20 cellular contexts compared by ENCODE assay signal in genomic region chr2:198441876-198442275, GRCh38.
DNase-seq lines count a peak whose midpoint lies in the region; ATAC-seq and TF ChIP-seq lines count a peak whose summit lies in the region.
"Had no signal": no experiment of that assay in that cellular context is flagged by ENCODE, and none has a peak within 500 bp of the region (broad histone marks: within the 10 kb centered on the region; RNA-seq: fewer than 3 reads in every experiment).

No MANE protein-coding gene starts in this region.

- H3K27me3 Mint-ChIP-seq in stimulated activated naive CD8-positive, alpha-beta T cell treated with anti-CD3 and anti-CD28 coated beads, Interleukin-15, amount 100 ng/mL, for 72 hours: peaks cover 10% of the 10 kb centered on the region
- H3K27me3 Mint-ChIP-seq in type B pancreatic cell: peaks cover 6% of the 10 kb centered on the region

- no peak overlapping the region for H2AFZ ChIP-seq in fibroblast of lung (ENCODE audit: low read length)

- DNase-seq in stimulated activated naive CD8-positive, alpha-beta T cell treated with anti-CD3 and anti-CD28 coated beads, Interleukin-15, Interleukin-2, amounts not matched to agents 100 U/mL and 50 U/mL, for 24 hours: no peak
- no peak for DNase-seq in stimulated activated naive CD8-positive, alpha-beta T cell treated with anti-CD3 and anti-CD28 coated beads, Interleukin-15, amount 100 ng/mL, for 72 hours
- DNase-seq in RWPE2 (ENCODE audit: low spot score) (no peak), fibroblast of lung (ENCODE audit: low read depth in 2 of 2) (peak; percentile 9 to 64), type B pancreatic cell (ENCODE audit: extremely low spot score, unreplicated experiment) (no peak), sciatic nerve (ENCODE audit: low spot score) (no peak)
- DNase-seq in stimulated activated CD4-positive, alpha-beta T cell treated with anti-CD3 and anti-CD28 coated beads, Interleukin-4, amount 100 ng/mL, for 4 hours: no peak
- DNase-seq: Caco-2; CD4-positive, CD25-positive, alpha-beta regulatory T cell; DMS153; EL; H7; MV-4-11; NCI-H1417; NCI-H1930; NCI-H748 treated with DMSO at 0.1 percent for 48 hours; OCI-M1; SJCRH30 had no signal

- H3K27ac ChIP-seq in RWPE2 (ENCODE audit: poor library complexity, severe bottlenecking) (peak overlapping the region; percentile 89), fibroblast of lung (ENCODE audit: insufficient read depth, low read length) (no peak overlapping the region)
- H3K27ac ChIP-seq: RWPE1, SJCRH30 had no signal

- H3K27me3 ChIP-seq in RWPE2 (ENCODE audit: insufficient read depth, poor library complexity, severe bottlenecking) (no peaks in the 10 kb centered on the region), fibroblast of lung (ENCODE audit: control insufficient read depth, insufficient read depth, low read length) (no peaks in the 10 kb centered on the region)
- H3K27me3 ChIP-seq: SJCRH30 had no signal

- peak; percentile 68 for ATAC-seq in stimulated activated naive CD8-positive, alpha-beta T cell treated with anti-CD3 and anti-CD28 coated beads, Interleukin-15, Interleukin-2, amounts not matched to agents 100 U/mL and 50 U/mL, for 24 hours
- ATAC-seq in stimulated activated naive CD8-positive, alpha-beta T cell treated with anti-CD3 and anti-CD28 coated beads, Interleukin-15, amount 100 ng/mL, for 72 hours: no peak
- ATAC-seq in RWPE2 (ENCODE audit: low read depth) (peak; percentile 26; the same call in 1 of the 3 replicates), sciatic nerve (no peak), HG03378 (IDR thresholded peaks at IDR 0.05; ENCODE audit: unreplicated experiment) (no peak)

- no peaks in the 10 kb centered on the region for H3K9me3 Mint-ChIP-seq in stimulated activated naive CD8-positive, alpha-beta T cell treated with anti-CD3 and anti-CD28 coated beads, Interleukin-15, amount 100 ng/mL, for 72 hours
- H3K9me3 Mint-ChIP-seq in type B pancreatic cell: no peaks in the 10 kb centered on the region

- H4K20me1 ChIP-seq in fibroblast of lung (ENCODE audit: control insufficient read depth, extremely low read depth, insufficient read depth, low read length): no peaks in the 10 kb centered on the region

- H3K36me3 ChIP-seq in RWPE2 (ENCODE audit: low read depth) (no peaks in the 10 kb centered on the region), fibroblast of lung (ENCODE audit: control insufficient read depth, insufficient read depth, low read length) (no peaks in the 10 kb centered on the region)
- H3K36me3 ChIP-seq: SJCRH30 had no signal

- H3K9ac ChIP-seq in fibroblast of lung (ENCODE audit: insufficient read depth, low read length): no peak overlapping the region

- H3K9me3 ChIP-seq in RWPE2 (ENCODE audit: severe bottlenecking): no peaks in the 10 kb centered on the region
- no peaks in the 10 kb centered on the region for H3K9me3 ChIP-seq in fibroblast of lung (ENCODE audit: control insufficient read depth, insufficient read depth, low read depth, low read length)
- H3K9me3 ChIP-seq: Caco-2, SJCRH30 had no signal

- intact Hi-C loops in sciatic nerve (cut with DNase I): no loop called here

- H3K4me3 ChIP-seq in RWPE2 (ENCODE audit: severe bottlenecking): no peak overlapping the region
- no peak overlapping the region for H3K4me3 ChIP-seq in fibroblast of lung (replicated peaks in 1 of 4; ENCODE audit: control extremely low read depth in 1 of 4, insufficient read depth in 1 of 4, low read depth in 3 of 4, low read length in 4 of 4)
- H3K4me3 ChIP-seq: SJCRH30 had no signal

- no peaks in the 10 kb centered on the region for H3K79me2 ChIP-seq in fibroblast of lung (ENCODE audit: control insufficient read depth, insufficient read depth, low read length)

- H3K4me1 Mint-ChIP-seq in stimulated activated naive CD8-positive, alpha-beta T cell treated with anti-CD3 and anti-CD28 coated beads, Interleukin-15, amount 100 ng/mL, for 72 hours: peaks cover 10% of the 10 kb centered on the region
- H3K4me1 Mint-ChIP-seq in type B pancreatic cell (ENCODE audit: unreplicated experiment): no peaks in the 10 kb centered on the region
- H3K4me1 Mint-ChIP-seq: CD4-positive, CD25-positive, alpha-beta regulatory T cell had no signal

- TF ChIP-seq CTCF in RWPE2 (IDR thresholded peaks at IDR 0.05; ENCODE audit: poor library complexity, severe bottlenecking) (no peak), fibroblast of lung (conservative IDR thresholded peaks at IDR 0.05 in 1 of 2, IDR thresholded peaks at IDR 0.05 in 1 of 2; ENCODE audit: low read depth in 1 of 2, low read length in 2 of 2) (no peak), type B pancreatic cell (conservative IDR thresholded peaks at IDR 0.05) (no peak)

- H3K4me1 ChIP-seq in RWPE2 (ENCODE audit: insufficient read depth, poor library complexity, severe bottlenecking) (peaks cover 24% of the 10 kb centered on the region), fibroblast of lung (ENCODE audit: control insufficient read depth, extremely low read depth, insufficient read depth, low read length) (no peaks in the 10 kb centered on the region)
- H3K4me1 ChIP-seq: Caco-2 had no signal

- no peak overlapping the region for H3K4me2 ChIP-seq in fibroblast of lung (ENCODE audit: extremely low read depth, insufficient read depth, low read length)

- no peak overlapping the region for H3K27ac Mint-ChIP-seq in stimulated activated naive CD8-positive, alpha-beta T cell treated with anti-CD3 and anti-CD28 coated beads, Interleukin-15, amount 100 ng/mL, for 72 hours
- H3K27ac Mint-ChIP-seq in type B pancreatic cell: peak overlapping the region; percentile 87
- H3K27ac Mint-ChIP-seq: CD4-positive, CD25-positive, alpha-beta regulatory T cell had no signal

- no peak overlapping the region for H3K4me3 Mint-ChIP-seq in stimulated activated naive CD8-positive, alpha-beta T cell treated with anti-CD3 and anti-CD28 coated beads, Interleukin-15, amount 100 ng/mL, for 72 hours
- no peak overlapping the region for H3K4me3 Mint-ChIP-seq in type B pancreatic cell
- H3K4me3 Mint-ChIP-seq: CD4-positive, CD25-positive, alpha-beta regulatory T cell had no signal

- H3K36me3 Mint-ChIP-seq in type B pancreatic cell: no peaks in the 10 kb centered on the region
- H3K36me3 Mint-ChIP-seq: CD4-positive, CD25-positive, alpha-beta regulatory T cell had no signal

Comparison
In these comparisons a context has a peak if more than half of its experiments do, and no peak if none do; other contexts are left out.
1. ATAC-seq: peak in stimulated activated naive CD8-positive, alpha-beta T cell treated with anti-CD3 and anti-CD28 coated beads, Interleukin-15, Interleukin-2, amounts not matched to agents 100 U/mL and 50 U/mL, for 24 hours (single experiment) and RWPE2 (single experiment); none in stimulated activated naive CD8-positive, alpha-beta T cell treated with anti-CD3 and anti-CD28 coated beads, Interleukin-15, amount 100 ng/mL, for 72 hours (single experiment), sciatic nerve (single experiment) and HG03378 (single experiment).
2. DNase-seq: peak in fibroblast of lung (2 of 2); none in stimulated activated naive CD8-positive, alpha-beta T cell treated with anti-CD3 and anti-CD28 coated beads, Interleukin-15, Interleukin-2, amounts not matched to agents 100 U/mL and 50 U/mL, for 24 hours (single experiment), stimulated activated naive CD8-positive, alpha-beta T cell treated with anti-CD3 and anti-CD28 coated beads, Interleukin-15, amount 100 ng/mL, for 72 hours (0 of 2), RWPE2 (single experiment), type B pancreatic cell (single experiment), sciatic nerve (single experiment) and stimulated activated CD4-positive, alpha-beta T cell treated with anti-CD3 and anti-CD28 coated beads, Interleukin-4, amount 100 ng/mL, for 4 hours (0 of 2).